In the genomic region with DNA sequence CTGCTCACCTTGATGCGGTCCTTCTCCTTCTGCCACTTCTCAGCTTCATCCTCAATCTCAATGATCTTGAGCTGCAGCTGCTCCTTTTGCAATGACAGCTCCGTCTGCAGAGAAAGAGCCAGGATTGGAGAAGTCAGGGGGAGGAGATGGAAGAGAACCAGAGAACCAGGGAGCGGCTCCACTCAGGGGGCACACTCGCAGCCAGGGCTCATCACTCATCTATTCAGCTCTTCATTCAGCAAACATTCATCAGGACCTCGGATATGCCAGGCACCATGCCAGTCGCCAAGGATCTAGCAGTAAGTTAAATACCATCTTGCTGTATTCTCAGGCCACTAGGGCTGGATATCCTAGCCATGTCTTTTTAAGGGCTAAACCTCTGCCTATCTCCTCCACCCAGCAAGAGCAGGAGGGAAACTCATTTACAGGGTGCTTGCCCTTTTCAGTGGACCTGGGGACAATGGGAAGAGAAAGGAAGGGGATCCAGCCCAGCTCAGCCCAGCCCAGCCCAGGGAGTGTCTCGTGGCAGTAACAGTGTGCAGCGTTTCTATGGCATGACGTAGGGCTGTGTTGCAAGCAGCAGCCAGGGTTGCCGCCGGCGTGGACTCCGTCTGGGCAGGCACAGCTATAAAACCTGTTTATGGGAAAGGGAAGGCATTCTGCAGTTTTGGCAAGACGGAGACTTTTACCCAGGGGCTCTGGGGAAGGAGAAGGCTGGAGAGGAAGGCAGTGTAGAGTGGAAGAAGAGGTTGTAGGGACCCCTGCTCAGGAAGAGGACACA, we compare ENCODE assay signal across 11 cellular contexts. TPM values are rescaled to one million over a fixed set of nuclear protein-coding genes. Genes with fewer than 3 reads are reported as not detected.
DNase-seq lines count a peak whose midpoint lies in the region; ATAC-seq lines count a peak whose summit lies in the region.
"Had no signal": no experiment of that assay in that cellular context is flagged by ENCODE, and none has a peak within 500 bp of the region (broad histone marks: within the 10 kb centered on the region; RNA-seq: fewer than 3 reads in every experiment).

No MANE protein-coding gene starts in this region.

- H3K9ac ChIP-seq in duodenal mucosa (ENCODE audit: low read depth in 1 of 2, low read length in 2 of 2) (no peak overlapping the region), neuronal stem cell (ENCODE audit: low read depth, low read length, poor library complexity) (no peak overlapping the region)

- no peak overlapping the region for H2BK12ac ChIP-seq in neuronal stem cell (ENCODE audit: low read length)

- H3K23ac ChIP-seq in neuronal stem cell (ENCODE audit: low read depth, low read length, poor library complexity), result no peak overlapping the region

- H3K4me2 ChIP-seq in neuronal stem cell (ENCODE audit: insufficient read depth, low read length, poor library complexity, severe bottlenecking), result no peak overlapping the region

- H3K27me3 ChIP-seq in duodenal mucosa (ENCODE audit: control insufficient read depth in 1 of 2, insufficient read depth in 2 of 2, low read length in 2 of 2), result no peaks in the 10 kb centered on the region
- H3K27me3 ChIP-seq in neuronal stem cell (ENCODE audit: control insufficient read depth in 3 of 3, insufficient read depth in 3 of 3, low read depth in 1 of 3, low read length in 3 of 3), result peaks cover 0 to 43% (median 0%) of the 10 kb centered on the region in 3 experiments

- peak; percentile 95 for DNase-seq in AG20443 (ENCODE audit: low spot score)
- DNase-seq in M059J (ENCODE audit: low read depth), result peak; percentile 75
- no peak for DNase-seq in neuronal stem cell (ENCODE audit: low spot score)
- no peak for DNase-seq in effector CD4-positive, alpha-beta T cell
- DNase-seq: dermis blood vessel endothelial cell had no signal

- peak overlapping the region; percentile 13 for H3K27ac ChIP-seq in duodenal mucosa (ENCODE audit: low read depth, low read length)
- no peak overlapping the region for H3K27ac ChIP-seq in neuronal stem cell (replicated peaks; ENCODE audit: low read length)

- no peak overlapping the region for H3K4me3 ChIP-seq in duodenal mucosa (ENCODE audit: low read depth in 1 of 2, low read length in 2 of 2)
- no peak overlapping the region for H3K4me3 ChIP-seq in neuronal stem cell (ENCODE audit: low read length in 2 of 2)
- H3K4me3 ChIP-seq: lung had no signal

- H3K4me1 ChIP-seq in duodenal mucosa (ENCODE audit: control insufficient read depth in 1 of 2, insufficient read depth in 2 of 2, low read length in 2 of 2), result peaks cover 16 to 28% of the 10 kb centered on the region in 2 donors
- H3K4me1 ChIP-seq in neuronal stem cell (ENCODE audit: control insufficient read depth in 2 of 2, insufficient read depth in 1 of 2, low read depth in 1 of 2, low read length in 2 of 2), result peaks cover 0 to 4% of the 10 kb centered on the region in 2 donors

- WGBS in neuronal stem cell (ENCODE audit: extremely low coverage in 2 of 2, insufficient read length in 2 of 2, insufficient replicate concordance in 1 of 2), 2 donors, result no CpG with 5 or more reads among the region's 14 CpGs

- H2BK15ac ChIP-seq in neuronal stem cell (ENCODE audit: low read length), result no peak overlapping the region

- no peak overlapping the region for H2AFZ ChIP-seq in neuronal stem cell (ENCODE audit: low read length)

- H3K9me3 ChIP-seq in duodenal mucosa (ENCODE audit: control insufficient read depth in 1 of 2, low read length in 2 of 2) (no peaks in the 10 kb centered on the region), neuronal stem cell (replicated peaks in 1 of 2; ENCODE audit: control insufficient read depth in 2 of 2, insufficient read depth in 1 of 2, low read depth in 1 of 2, low read length in 2 of 2) (no peaks in the 10 kb centered on the region)

- no peaks in the 10 kb centered on the region for H3K79me1 ChIP-seq in neuronal stem cell (ENCODE audit: low read depth, low read length)

- H4K91ac ChIP-seq in neuronal stem cell (ENCODE audit: low read depth, low read length, poor library complexity), result peak overlapping the region; percentile 38

- no peak overlapping the region for H2BK5ac ChIP-seq in neuronal stem cell (ENCODE audit: low read length)

- H3K14ac ChIP-seq in neuronal stem cell (ENCODE audit: low read length), result no peak overlapping the region

- H3K36me3 ChIP-seq in duodenal mucosa (ENCODE audit: control insufficient read depth in 1 of 2, insufficient read depth in 2 of 2, low read length in 2 of 2) (no peaks in the 10 kb centered on the region), neuronal stem cell (replicated peaks in 1 of 2; ENCODE audit: control insufficient read depth in 2 of 2, insufficient read depth in 2 of 2, low read length in 2 of 2) (no peaks in the 10 kb centered on the region)

- H4K8ac ChIP-seq in neuronal stem cell (ENCODE audit: low read depth, low read length), result no peak overlapping the region

- no peak overlapping the region for H2BK120ac ChIP-seq in neuronal stem cell (ENCODE audit: low read depth, low read length)

- H2AK5ac ChIP-seq in neuronal stem cell (ENCODE audit: low read depth, low read length), result no peak overlapping the region

- H3K18ac ChIP-seq in neuronal stem cell (ENCODE audit: low read length), result peak overlapping the region; percentile 15

- H3K4ac ChIP-seq in neuronal stem cell (ENCODE audit: low read length), result no peak overlapping the region

- ATAC-seq in GM21717 (IDR thresholded peaks at IDR 0.05; ENCODE audit: unreplicated experiment) (no peak), HG02763 (IDR thresholded peaks at IDR 0.05; ENCODE audit: unreplicated experiment) (no peak), HG03457 (IDR thresholded peaks at IDR 0.05; ENCODE audit: unreplicated experiment) (no peak)

RNA-seq across cellular contexts. Expression of a gene that starts 9.3 kb away (rescaled TPM):
- 0.32 and 0.49 TPM in 2 replicates for total RNA-seq in M059J (2014; rRNA removed; shearing (Covaris generic))
- polyA plus RNA-seq in neuronal stem cell (2013, experiment 1 of 2), result 0.03 TPM
- not detected for polyA plus RNA-seq in neuronal stem cell (2013, experiment 2 of 2)
- total RNA-seq: activated CD8-positive, alpha-beta memory T cell treated with anti-CD3 and anti-CD28 coated beads for 36 hours; dermis blood vessel endothelial cell had no signal

Comparison
In these comparisons a context has a peak if more than half of its experiments do, and no peak if none do; other contexts are left out.
1. DNase-seq: peak in AG20443 (single experiment) and M059J (single experiment); none in neuronal stem cell (single experiment) and effector CD4-positive, alpha-beta T cell (single experiment).